Comparison of ENCODE assay signal across 20 cellular contexts in the genomic region with DNA sequence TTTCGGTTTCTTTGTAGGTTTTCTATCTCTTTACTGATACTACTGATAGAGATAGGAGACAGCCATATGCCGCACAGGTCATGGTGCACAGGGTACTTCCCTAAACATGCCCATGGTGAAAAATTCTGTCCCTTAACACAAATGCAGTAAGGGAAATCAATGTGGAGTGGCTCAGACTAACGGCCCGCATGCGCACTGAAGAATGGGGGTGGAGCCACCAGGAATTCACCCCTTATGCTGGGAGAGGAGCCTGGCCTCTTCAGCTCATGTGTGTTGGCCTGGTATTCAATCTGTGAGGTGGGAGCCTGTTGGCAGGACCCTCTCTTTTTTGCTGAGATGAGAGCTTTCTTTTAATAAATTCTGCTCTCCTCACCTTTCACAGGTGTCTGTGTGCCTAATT. TPM values are rescaled to one million over a fixed set of nuclear protein-coding genes. Genes with fewer than 3 reads are reported as not detected.
DNase-seq lines count a peak whose midpoint lies in the region; ATAC-seq and TF ChIP-seq lines count a peak whose summit lies in the region.
"Had no signal": no experiment of that assay in that cellular context is flagged by ENCODE, and none has a peak within 500 bp of the region (broad histone marks: within the 10 kb centered on the region; RNA-seq: fewer than 3 reads in every experiment).

No MANE protein-coding gene starts in this region.

- H3K36me3 Mint-ChIP-seq in H9 (ENCODE audit: insufficient read depth in 1 of 3, low read depth in 3 of 3) (peaks cover 6 to 21% (median 14%) of the 10 kb centered on the region in 3 experiments), WTC11 (peaks cover 24% of the 10 kb centered on the region), endodermal cell (ENCODE audit: low read depth) (no peaks in the 10 kb centered on the region)

- no peak overlapping the region for H3T11ph ChIP-seq in H9 (ENCODE audit: low read length)

- DNase-seq in H9 (peak; percentile 62), WTC11 (ENCODE audit: low spot score) (peak; percentile 15), endodermal cell (peak; percentile 67), amniotic stem cell (lab: John Stamatoyannopoulos, UW) (no peak), GM13976 (ENCODE audit: low spot score) (no peak), NCI-H526 (lab: John Stamatoyannopoulos, UW) (no peak)
- DNase-seq: CD4-positive, CD25-positive, alpha-beta regulatory T cell; CD8-positive, alpha-beta T cell; DMS 273 treated with DMSO at 0.1 percent for 48 hours; DMS79; EL; GDM1; GOT3; H7 had no signal

- H3K79me2 ChIP-seq in H9 (ENCODE audit: insufficient read depth, low read length): no peaks in the 10 kb centered on the region

- H3K27ac Mint-ChIP-seq in H9 (no peak overlapping the region), WTC11 (no peak overlapping the region; the same call in 1 of the 2 replicates), endodermal cell (no peak overlapping the region)
- H3K27ac Mint-ChIP-seq: B cell; CD4-positive, CD25-positive, alpha-beta regulatory T cell; CD8-positive, alpha-beta T cell had no signal

- no peak for TF ChIP-seq CTCF in H9 (conservative IDR thresholded peaks at IDR 0.05)
- TF ChIP-seq CTCF in WTC11 (IDR thresholded peaks at IDR 0.05): no peak
- no peak for TF ChIP-seq CTCF in endodermal cell (conservative IDR thresholded peaks at IDR 0.05)
- TF ChIP-seq CTCF in GM13976 (IDR thresholded peaks at IDR 0.05; ENCODE audit: borderline replicate concordance, control extremely low read depth, extremely low read depth, insufficient read depth, missing control alignments): no peak

- POLR2A ChIA-PET in WTC11 (lab: Charles Lee): no interaction called here

- no peak overlapping the region for H2BK120ac ChIP-seq in H9 (ENCODE audit: low read depth, low read length, poor library complexity, severe bottlenecking)

- no peak overlapping the region for H3K23ac ChIP-seq in H9 (ENCODE audit: insufficient read length, low read depth, low read length)

- H3K4me1 ChIP-seq in H9 (ENCODE audit: insufficient read depth, low read length) (no peaks in the 10 kb centered on the region), endodermal cell (ENCODE audit: control insufficient read depth, insufficient read depth, low read length) (no peaks in the 10 kb centered on the region)
- H3K4me1 ChIP-seq: BLaER1 had no signal

- H3K9ac ChIP-seq in H9 (ENCODE audit: extremely low read depth, insufficient read length, low read length) (no peak overlapping the region), endodermal cell (ENCODE audit: extremely low read depth, low read length, poor library complexity, severe bottlenecking) (no peak overlapping the region)
- H3K9ac ChIP-seq: BLaER1 had no signal

- H2BK15ac ChIP-seq in H9 (ENCODE audit: low read depth, low read length): no peak overlapping the region

- no peaks in the 10 kb centered on the region for H3K36me3 ChIP-seq in endodermal cell (ENCODE audit: control insufficient read depth, insufficient read depth, low read length)

- no peak overlapping the region for H2BK20ac ChIP-seq in H9 (ENCODE audit: low read depth, low read length, poor library complexity, severe bottlenecking)

- no peak overlapping the region for H3K18ac ChIP-seq in H9 (ENCODE audit: insufficient read length, low read depth, low read length)

- peaks cover 2% of the 10 kb centered on the region for H3K23me2 ChIP-seq in H9 (ENCODE audit: insufficient read length, low read depth, low read length, poor library complexity, severe bottlenecking)

- H3K79me1 ChIP-seq in H9 (ENCODE audit: insufficient read depth, low read depth, low read length, poor library complexity, severe bottlenecking): no peaks in the 10 kb centered on the region

- H3K27ac ChIP-seq in H9 (ENCODE audit: insufficient read length, low read depth, low read length) (no peak overlapping the region), endodermal cell (ENCODE audit: low read depth, low read length) (no peak overlapping the region)
- H3K27ac ChIP-seq: 22Rv1, BLaER1, C4-2B had no signal

- H3K56ac ChIP-seq in H9 (ENCODE audit: insufficient read length, low read depth, low read length): no peak overlapping the region

- H3K4me2 ChIP-seq in H9 (ENCODE audit: insufficient read depth, insufficient read length, low read length): no peak overlapping the region
- H3K4me2 ChIP-seq: BLaER1 had no signal

- H3K4me1 Mint-ChIP-seq in H9 (peaks cover 18 to 19% of the 10 kb centered on the region in 2 experiments), WTC11 (peaks cover 22% of the 10 kb centered on the region), endodermal cell (no peaks in the 10 kb centered on the region)
- H3K4me1 Mint-ChIP-seq: B cell had no signal

- no peak overlapping the region for H2AK5ac ChIP-seq in H9 (ENCODE audit: insufficient read length, low read length)

- no peak overlapping the region for H3K4ac ChIP-seq in H9 (ENCODE audit: low read depth, low read length)

- in situ Hi-C loops in GM13976 (cut with MboI; ENCODE audit: low sequenced_read_pairs, unreplicated experiment): no loop called here

- H4K8ac ChIP-seq in H9 (replicated peaks; ENCODE audit: insufficient read length, low read depth, low read length): no peak overlapping the region

- CTCF ChIA-PET in WTC11 (lab: Charles Lee): interaction anchor here (0.7 kb wide), 1 partner anchor 39 kb away, joined by 4 read pairs; no protein-coding TSS in a partner anchor

- H3K4me3 ChIP-seq in endodermal cell (ENCODE audit: low read length): no peak overlapping the region
- H3K4me3 ChIP-seq: BLaER1, GM12878 had no signal

- no peak overlapping the region for H2BK12ac ChIP-seq in H9 (ENCODE audit: insufficient read length, low read depth, low read length)

- H4K5ac ChIP-seq in H9 (ENCODE audit: insufficient read length, low read depth, low read length): no peak overlapping the region

- H3K4me3 Mint-ChIP-seq in H9 (no peak overlapping the region), WTC11 (no peak overlapping the region), endodermal cell (no peak overlapping the region)
- H3K4me3 Mint-ChIP-seq: B cell; CD4-positive, CD25-positive, alpha-beta regulatory T cell; CD8-positive, alpha-beta T cell had no signal

- H4K20me1 ChIP-seq in H9 (ENCODE audit: control insufficient read depth, insufficient read depth, insufficient read length): no peaks in the 10 kb centered on the region
- H4K20me1 ChIP-seq: BLaER1 had no signal

- H3K14ac ChIP-seq in H9 (ENCODE audit: insufficient read depth, low read length): no peak overlapping the region

- H3K9me3 ChIP-seq in H9 (ENCODE audit: control insufficient read depth, low read depth, low read length) (peaks cover 10% of the 10 kb centered on the region), endodermal cell (ENCODE audit: control insufficient read depth, low read length) (no peaks in the 10 kb centered on the region)

- no peak overlapping the region for H4K91ac ChIP-seq in H9 (ENCODE audit: insufficient read length, low read depth, low read length)

- ATAC-seq in WTC11: peak; percentile 70
- ATAC-seq: CD8-positive, alpha-beta T cell; GM12878; HCT116 had no signal

- WGBS in H9 (ENCODE audit: extremely low coverage, insufficient read length, low lambda C conversion rate): no CpG with 5 or more reads among the region's 5 CpGs
- WGBS in endodermal cell (ENCODE audit: insufficient coverage in 1 of 2, insufficient read length in 1 of 2), 2 experiments: 95 to 100% methylated on average over 4 to 5 of the region's 5 CpGs

- peaks cover 18 to 33% of the 10 kb centered on the region in 2 experiments for H3K9me3 Mint-ChIP-seq in H9
- peaks cover 44% of the 10 kb centered on the region for H3K9me3 Mint-ChIP-seq in WTC11
- peaks cover 20% of the 10 kb centered on the region for H3K9me3 Mint-ChIP-seq in endodermal cell

- H2AFZ ChIP-seq in H9 (ENCODE audit: low read length): no peak overlapping the region

- H3K27me3 ChIP-seq in H9 (ENCODE audit: insufficient read depth, low read length) (no peaks in the 10 kb centered on the region), endodermal cell (ENCODE audit: control insufficient read depth, insufficient read depth, low read length, poor library complexity, severe bottlenecking) (no peaks in the 10 kb centered on the region)
- H3K27me3 ChIP-seq: BLaER1 had no signal

- H3K27me3 Mint-ChIP-seq in H9 (ENCODE audit: low read depth): peaks cover 1% of the 10 kb centered on the region
- H3K27me3 Mint-ChIP-seq in WTC11 (ENCODE audit: low read depth): no peaks in the 10 kb centered on the region; the same call in 1 of the 2 replicates
- no peaks in the 10 kb centered on the region for H3K27me3 Mint-ChIP-seq in endodermal cell (ENCODE audit: insufficient read depth)
- H3K27me3 Mint-ChIP-seq: B cell; CD4-positive, CD25-positive, alpha-beta regulatory T cell had no signal

- no peak overlapping the region for H2BK5ac ChIP-seq in H9 (ENCODE audit: insufficient read length, low read length)

TF ChIP-seq in WTC11, 78 proteins besides CTCF, POLR2A, EP300 and RAD21 (continues in another document):
- TF ChIP-seq SOX15 (CRISPR knock-in tag; IDR thresholded peaks at IDR 0.05): no peak

RNA-seq across cellular contexts. Expression of a gene that starts 8.4 kb away (rescaled TPM):
- total RNA-seq in H9 (2021) (30.5 and 30.7 TPM in 2 replicates), WTC11 (2021) (18.3 to 20.2 TPM (median 19.5 TPM) in 3 replicates), endodermal cell (10 to 100 TPM; 23.2 to 23.8 TPM)
- 9.8 TPM for polyA plus RNA-seq in endodermal cell (2013, experiment 1 of 2)
- polyA plus RNA-seq in endodermal cell (2013, experiment 2 of 2): 8.4 TPM

RNA-seq across cellular contexts. Expression of a gene that starts 11.4 kb away (rescaled TPM):
- total RNA-seq in H9 (2021) (6.4 and 7.3 TPM in 2 replicates), WTC11 (2021) (2.4 to 4.1 TPM (median 3.9 TPM) in 3 replicates), endodermal cell (10 to 100 TPM in 1 of 2 donors, 1 to 10 TPM in 1; 10.0 to 10.7 TPM)
- polyA plus RNA-seq in endodermal cell (2013, experiment 1 of 2): 12.6 TPM
- 11.0 TPM for polyA plus RNA-seq in endodermal cell (2013, experiment 2 of 2)

RNA-seq across cellular contexts. Expression of a gene that starts 45.5 kb away (rescaled TPM):
- total RNA-seq in H9 (2021) (116 and 118 TPM in 2 replicates), WTC11 (2021) (132 to 141 TPM (median 135 TPM) in 3 replicates), endodermal cell (10 to 100 TPM; 86.5 to 91.0 TPM)
- 91.3 TPM for polyA plus RNA-seq in endodermal cell (2013, experiment 1 of 2)
- polyA plus RNA-seq in endodermal cell (2013, experiment 2 of 2): 73.2 TPM

Comparison
In these comparisons a context has a peak if more than half of its experiments do, and no peak if none do; other contexts are left out.
1. DNase-seq: peak in H9 (single experiment), WTC11 (single experiment) and endodermal cell (single experiment); none in amniotic stem cell (single experiment), GM13976 (single experiment) and NCI-H526 (0 of 2).